8 cellular contexts compared by ENCODE assay signal in genomic region chr19:27793644-27794443, GRCh38.
DNase-seq lines count a peak whose midpoint lies in the region; ATAC-seq, FAIRE-seq and TF ChIP-seq lines count a peak whose summit lies in the region.

No MANE protein-coding gene starts in this region.

- intact Hi-C loops in Caco-2 (cut with micrococcal nuclease; ENCODE audit: unreplicated experiment), result loop anchor here (1.0 kb wide), 1 partner anchor 19 kb away; no protein-coding TSS in a partner anchor

- DNase-seq in Caco-2 (peak; percentile 93 to 96), HTR-8/SVneo (ENCODE audit: insufficient read length, low spot score) (peak; percentile 97), NOMO-1 treated with dmso at 0.1 percent for 144 hours (lab: John Stamatoyannopoulos, UW; ENCODE audit: unreplicated experiment) (peak; percentile 95), endothelial cell (ENCODE audit: low spot score) (peak; percentile 78), mesothelial cell of epicardium (ENCODE audit: low spot score in 2 of 2, unreplicated experiment in 2 of 2) (peak; percentile 64 to 83)
- DNase-seq in activated CD8-positive, alpha-beta memory T cell treated with anti-CD3 and anti-CD28 coated beads, Interleukin-2, amount 50 U/mL, for 4 hours, result peak; percentile 91
- DNase-seq in stimulated activated CD8-positive, alpha-beta memory T cell treated with anti-CD3 and anti-CD28 coated beads, Interleukin-15, amount 100 ng/mL, for 4 hours (ENCODE audit: low read depth in 2 of 2), result peak; percentile 83 to 89

- H3K36me3 Mint-ChIP-seq in Caco-2 (ENCODE audit: insufficient read depth, unreplicated experiment) (peaks cover 2% of the 10 kb centered on the region), endothelial cell (ENCODE audit: low read depth, unreplicated experiment) (peaks cover 7% of the 10 kb centered on the region), mesothelial cell of epicardium (peaks cover 14% of the 10 kb centered on the region)

- H3K9me3 Mint-ChIP-seq in Caco-2 (ENCODE audit: unreplicated experiment) (no peaks in the 10 kb centered on the region), endothelial cell (ENCODE audit: unreplicated experiment) (no peaks in the 10 kb centered on the region), mesothelial cell of epicardium (peaks cover 10% of the 10 kb centered on the region)

- TF ChIP-seq CTCF in Caco-2 (IDR thresholded peaks at IDR 0.05; ENCODE audit: insufficient read depth in 1 of 2, low read depth in 1 of 2, low read length in 1 of 2, severe bottlenecking in 1 of 2, unreplicated experiment in 1 of 2), result no peak
- TF ChIP-seq CTCF in endothelial cell (IDR thresholded peaks at IDR 0.05; ENCODE audit: unreplicated experiment), result no peak
- TF ChIP-seq CTCF in mesothelial cell of epicardium (IDR thresholded peaks at IDR 0.05; ENCODE audit: unreplicated experiment), result no peak

- BruUV-seq in Caco-2 (replicated peaks; lab: Mats Ljungman, UMichigan), result TSS peak; percentile 24

- FAIRE-seq in HTR-8/SVneo (lab: Jason Lieb, UNC), result peak; percentile 98

- H3K4me1 ChIP-seq in Caco-2, result no peaks in the 10 kb centered on the region

- H3K9me3 ChIP-seq in Caco-2, result no peaks in the 10 kb centered on the region

- H3K36me3 ChIP-seq in Caco-2 (ENCODE audit: control insufficient read depth, insufficient read depth, low read length), result no peaks in the 10 kb centered on the region

- CTCF ChIA-PET in Caco-2 (lab: Charles Lee), result interaction anchor here (1.1 kb wide), 1 partner anchor 18 kb away, joined by 3 read pairs; no protein-coding TSS in a partner anchor

- H3K4me1 Mint-ChIP-seq in Caco-2 (ENCODE audit: low read depth, unreplicated experiment) (peaks cover 6% of the 10 kb centered on the region), endothelial cell (ENCODE audit: unreplicated experiment) (peaks cover 11% of the 10 kb centered on the region), mesothelial cell of epicardium (peaks cover 16% of the 10 kb centered on the region)

- POLR2A ChIA-PET in Caco-2 (lab: Charles Lee), result no interaction called here

- H3K4me3 Mint-ChIP-seq in Caco-2 (ENCODE audit: unreplicated experiment), result peak overlapping the region; percentile 82
- H3K4me3 Mint-ChIP-seq in endothelial cell (ENCODE audit: unreplicated experiment), result peak overlapping the region; percentile 99
- H3K4me3 Mint-ChIP-seq in mesothelial cell of epicardium, result peak overlapping the region; percentile 94

- no peaks in the 10 kb centered on the region for H3K27me3 ChIP-seq in Caco-2 (replicated peaks; ENCODE audit: control insufficient read depth, insufficient read depth, low read length)

- ATAC-seq in GM21381 (IDR thresholded peaks at IDR 0.05; ENCODE audit: unreplicated experiment), result peak; percentile 88

- H3K27me3 Mint-ChIP-seq in Caco-2 (ENCODE audit: insufficient read depth, unreplicated experiment), result no peaks in the 10 kb centered on the region
- peaks cover 9% of the 10 kb centered on the region for H3K27me3 Mint-ChIP-seq in endothelial cell (ENCODE audit: unreplicated experiment)
- H3K27me3 Mint-ChIP-seq in mesothelial cell of epicardium (ENCODE audit: low read depth), result no peaks in the 10 kb centered on the region

- peak overlapping the region; percentile 69 for H3K27ac Mint-ChIP-seq in Caco-2 (ENCODE audit: unreplicated experiment)
- peak overlapping the region; percentile 44 for H3K27ac Mint-ChIP-seq in endothelial cell (ENCODE audit: unreplicated experiment)
- H3K27ac Mint-ChIP-seq in mesothelial cell of epicardium, result peak overlapping the region; percentile 90

- peak overlapping the region; percentile 73 for H3K4me3 ChIP-seq in Caco-2 (ENCODE audit: low read depth, low read length)

Comparison
In these comparisons a context has a peak if more than half of its experiments do, and no peak if none do; other contexts are left out.
1. Peak in every context shown above with its lines: DNase-seq, ATAC-seq and H3K4me3 ChIP-seq.